Comparison of ENCODE assay signal across 9 cellular contexts in the genomic region with DNA sequence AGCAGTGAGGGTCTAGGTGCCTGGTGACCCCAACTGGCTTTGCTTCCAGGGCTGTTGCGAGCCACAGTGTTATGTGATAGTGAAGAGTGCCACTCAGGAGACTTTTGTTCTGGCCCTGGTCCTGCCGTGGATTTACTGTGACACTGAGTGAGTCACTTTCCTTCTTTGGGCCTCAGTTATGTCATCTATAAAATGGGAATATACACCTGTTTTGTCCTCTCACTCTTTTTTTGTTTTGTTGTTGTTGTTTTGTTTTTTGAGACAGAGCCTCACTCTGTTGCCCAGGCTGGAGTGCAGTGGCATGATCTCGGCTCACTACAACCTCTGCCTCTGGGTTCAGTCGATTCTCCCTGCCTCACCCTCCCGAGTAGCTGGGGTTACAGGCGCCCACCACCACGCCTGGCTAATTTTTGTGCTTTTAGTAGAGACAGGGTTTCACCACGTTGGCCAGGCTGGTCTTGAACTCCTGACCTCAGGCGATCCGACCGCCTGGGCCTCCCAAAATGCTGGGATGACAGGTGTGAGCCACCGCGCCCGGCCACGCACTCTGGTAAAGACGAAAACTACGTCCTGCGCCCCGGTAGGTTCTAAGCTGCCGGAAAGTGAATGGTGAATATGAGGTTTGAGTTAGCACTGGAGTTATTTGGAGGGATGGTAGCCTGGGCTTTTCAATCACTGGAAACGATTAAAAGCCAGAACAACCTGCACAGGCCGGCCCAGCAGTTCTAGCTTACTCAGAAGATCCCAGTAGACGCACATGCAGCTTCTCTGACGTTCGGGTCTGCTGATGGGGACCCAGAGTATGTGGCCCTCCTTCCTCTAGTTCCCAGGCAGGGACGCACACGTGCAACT. TPM values are rescaled to one million over a fixed set of nuclear protein-coding genes. Genes with fewer than 3 reads are reported as not detected.
A peak's percentile ranks its signal among the peaks of the same experiment; 100 is the strongest.
DNase-seq lines count a peak whose midpoint lies in the region; ATAC-seq and TF ChIP-seq lines count a peak whose summit lies in the region.
"Had no signal": no experiment of that assay in that cellular context is flagged by ENCODE, and none has a peak within 500 bp of the region (broad histone marks: within the 10 kb centered on the region; RNA-seq: fewer than 3 reads in every experiment).

No MANE protein-coding gene starts in this region.

- DNase-seq in AG04450 (ENCODE audit: low read depth, low spot score), result no peak
- no peak for DNase-seq in PC-9
- DNase-seq in esophagus squamous epithelium (lab: John Stamatoyannopoulos, UW), result no peak
- DNase-seq in neuronal stem cell (ENCODE audit: low spot score), result no peak
- DNase-seq in ecto neural progenitor cell (ENCODE audit: low spot score), result no peak
- no peak for DNase-seq in DMS114 treated with DMSO at 0.1 percent for 48 hours (lab: John Stamatoyannopoulos, UW; ENCODE audit: unreplicated experiment)

- POLR2A ChIA-PET in AG04450 (lab: Yijun Ruan, JAX), result no interaction called here
- POLR2A ChIA-PET in PC-9 (lab: Charles Lee; ENCODE audit: unreplicated experiment), result no interaction called here

- TF ChIP-seq CTCF in AG04450 (IDR thresholded peaks at IDR 0.05; ENCODE audit: low read depth, low read length), result no peak
- TF ChIP-seq CTCF in PC-9 (conservative IDR thresholded peaks at IDR 0.05), result no peak
- no peak for TF ChIP-seq CTCF in esophagus squamous epithelium (IDR thresholded peaks at IDR 0.05)

- TSS peak; percentile 41 for BruUV-seq in PC-9 (replicated peaks; lab: Mats Ljungman, UMichigan)

- H3K4me1 ChIP-seq in PC-9 (replicated peaks; ENCODE audit: insufficient read depth) (peaks cover 15% of the 10 kb centered on the region), esophagus squamous epithelium (peaks cover 17 to 55% (median 22%) of the 10 kb centered on the region in 3 donors), neuronal stem cell (ENCODE audit: control insufficient read depth in 2 of 2, insufficient read depth in 1 of 2, low read depth in 1 of 2, low read length in 2 of 2) (peaks cover 9 to 15% of the 10 kb centered on the region in 2 donors)

- no peak overlapping the region for H2BK12ac ChIP-seq in neuronal stem cell (ENCODE audit: low read length)

- H3K9me3 ChIP-seq in AG04450 (ENCODE audit: control insufficient read depth, insufficient read depth, low read length) (peaks cover 6% of the 10 kb centered on the region; the same call in 1 of the 2 replicates), PC-9 (ENCODE audit: insufficient read depth, low read depth) (no peaks in the 10 kb centered on the region), esophagus squamous epithelium (no peaks in the 10 kb centered on the region), neuronal stem cell (replicated peaks in 1 of 2; ENCODE audit: control insufficient read depth in 2 of 2, insufficient read depth in 1 of 2, low read depth in 1 of 2, low read length in 2 of 2) (no peaks in the 10 kb centered on the region)
- H3K9me3 ChIP-seq: mucosa of descending colon had no signal

- peak overlapping the region; percentile 56 for H3K4me3 ChIP-seq in AG04450 (ENCODE audit: low read depth, low read length)
- no peak overlapping the region; the same call in 1 of the 2 replicates for H3K4me3 ChIP-seq in PC-9
- H3K4me3 ChIP-seq in esophagus squamous epithelium, result peak overlapping the region in 3 of 4 donors; percentile 42 to 61 (median 44)
- H3K4me3 ChIP-seq in neuronal stem cell (ENCODE audit: low read length in 2 of 2), result peak overlapping the region in 1 of 2 donors; percentile 39
- H3K4me3 ChIP-seq: mucosa of descending colon had no signal

- no peak for ATAC-seq in GM19328 (IDR thresholded peaks at IDR 0.05; ENCODE audit: unreplicated experiment)
- ATAC-seq in HG03354 (IDR thresholded peaks at IDR 0.05; ENCODE audit: poor library complexity, severe bottlenecking, unreplicated experiment), result no peak

- CTCF ChIA-PET in AG04450 (lab: Charles Lee), result interaction anchor here (0.9 to 6.6 kb wide), 13 partner anchors 8 to 288 kb away, joined by 3 to 74 read pairs (median 4); no protein-coding TSS in a partner anchor
- CTCF ChIA-PET in PC-9 (lab: Charles Lee), result no interaction called here

- peak overlapping the region; percentile 85; the same call in 1 of the 2 replicates for H2AFZ ChIP-seq in PC-9
- peak overlapping the region; percentile 95 for H2AFZ ChIP-seq in neuronal stem cell (ENCODE audit: low read length)

- no peaks in the 10 kb centered on the region for H3K36me3 ChIP-seq in PC-9 (ENCODE audit: low read depth)
- H3K36me3 ChIP-seq in esophagus squamous epithelium, result peaks cover 0 to 28% (median 0%) of the 10 kb centered on the region in 3 donors
- H3K36me3 ChIP-seq in neuronal stem cell (replicated peaks in 1 of 2; ENCODE audit: control insufficient read depth in 2 of 2, insufficient read depth in 2 of 2, low read length in 2 of 2), result no peaks in the 10 kb centered on the region

- H3K9ac ChIP-seq in neuronal stem cell (ENCODE audit: low read depth, low read length, poor library complexity), result peak overlapping the region; percentile 38

- peak overlapping the region; percentile 81 for H2BK15ac ChIP-seq in neuronal stem cell (ENCODE audit: low read length)

- no peak overlapping the region for H3K14ac ChIP-seq in neuronal stem cell (ENCODE audit: low read length)

- no peak overlapping the region for H2BK120ac ChIP-seq in neuronal stem cell (ENCODE audit: low read depth, low read length)

- peak overlapping the region; percentile 94 for H4K8ac ChIP-seq in neuronal stem cell (ENCODE audit: low read depth, low read length)

- peak overlapping the region; percentile 80 for H3K18ac ChIP-seq in neuronal stem cell (ENCODE audit: low read length)

- peak overlapping the region; percentile 83 for H3K4me2 ChIP-seq in PC-9
- no peak overlapping the region for H3K4me2 ChIP-seq in neuronal stem cell (ENCODE audit: insufficient read depth, low read length, poor library complexity, severe bottlenecking)

- H4K20me1 ChIP-seq in PC-9 (ENCODE audit: insufficient read depth), result no peaks in the 10 kb centered on the region

- intact Hi-C loops in PC-9 (cut with micrococcal nuclease; ENCODE audit: unreplicated experiment), result no loop called here
- intact Hi-C loops in esophagus squamous epithelium (cut with DNase I), result loop anchor here (10.0 kb wide), 2 partner anchors 254 to 284 kb away; no protein-coding TSS in a partner anchor

- H3K9me2 ChIP-seq in PC-9 (ENCODE audit: insufficient read depth), result no peaks in the 10 kb centered on the region

- peak overlapping the region; percentile 27 for H3K4ac ChIP-seq in neuronal stem cell (ENCODE audit: low read length)

- H4K91ac ChIP-seq in neuronal stem cell (ENCODE audit: low read depth, low read length, poor library complexity), result peak overlapping the region; percentile 34

- peak overlapping the region; percentile 21 for H2BK5ac ChIP-seq in neuronal stem cell (ENCODE audit: low read length)

- H3K79me1 ChIP-seq in neuronal stem cell (ENCODE audit: low read depth, low read length), result no peaks in the 10 kb centered on the region

- H3K23ac ChIP-seq in neuronal stem cell (ENCODE audit: low read depth, low read length, poor library complexity), result no peak overlapping the region

- peak overlapping the region; percentile 16 for H2AK5ac ChIP-seq in neuronal stem cell (ENCODE audit: low read depth, low read length)

- no peaks in the 10 kb centered on the region for H3K79me2 ChIP-seq in PC-9 (ENCODE audit: low read depth)

- 84 to 89% methylated on average over 19 to 25 of the region's 27 CpGs for WGBS in esophagus squamous epithelium, 2 donors
- WGBS in neuronal stem cell (ENCODE audit: extremely low coverage in 2 of 2, insufficient read length in 2 of 2, insufficient replicate concordance in 1 of 2), 2 donors, result no CpG with 5 or more reads among the region's 27 CpGs

- H3K27me3 ChIP-seq in AG04450 (ENCODE audit: control insufficient read depth, insufficient read depth, low read length) (peaks cover 7% of the 10 kb centered on the region), PC-9 (ENCODE audit: insufficient read depth, low read depth) (no peaks in the 10 kb centered on the region), esophagus squamous epithelium (no peaks in the 10 kb centered on the region), neuronal stem cell (ENCODE audit: control insufficient read depth in 3 of 3, insufficient read depth in 3 of 3, low read depth in 1 of 3, low read length in 3 of 3) (no peaks in the 10 kb centered on the region)

- TF ChIP-seq POLR2A in esophagus squamous epithelium (IDR thresholded peaks at IDR 0.05), result no peak

- H3K27ac ChIP-seq in AG04450 (ENCODE audit: low read depth, low read length), result no peak overlapping the region
- H3K27ac ChIP-seq in PC-9, result no peak overlapping the region
- peak overlapping the region in 1 of 4 donors; percentile 40 for H3K27ac ChIP-seq in esophagus squamous epithelium
- H3K27ac ChIP-seq in neuronal stem cell (replicated peaks; ENCODE audit: low read length), result no peak overlapping the region

- H3F3A ChIP-seq in PC-9 (ENCODE audit: insufficient read depth, low read depth), result no peaks in the 10 kb centered on the region; the same call in 1 of the 2 replicates

RNA-seq across cellular contexts. Expression of gene BDH1, which starts 46.6 kb away (rescaled TPM):
- 6.1 and 6.6 TPM in 2 replicates for polyA plus RNA-seq in AG04450 (2011; rRNA removed)
- polyA minus RNA-seq in AG04450 (2011; rRNA and poly(A)+ RNA removed), result 3.2 and 7.3 TPM in 2 replicates
- total RNA-seq in PC-9 (2021) (51.7 and 55.1 TPM in 2 replicates), esophagus squamous epithelium (10 to 100 TPM; 44.4 to 60.6 (median 52.2) TPM)
- polyA plus RNA-seq in neuronal stem cell (2013, experiment 1 of 2), result 8.7 TPM
- 8.8 TPM for polyA plus RNA-seq in neuronal stem cell (2013, experiment 2 of 2)
